ENCODE assay signal across 14 cellular contexts in genomic region chr1:1827089-1827433, GRCh38. TPM values are rescaled to one million over a fixed set of nuclear protein-coding genes. Genes with fewer than 3 reads are reported as not detected.
DNase-seq lines count a peak whose midpoint lies in the region; ATAC-seq, FAIRE-seq and TF ChIP-seq lines count a peak whose summit lies in the region.
"Had no signal": no experiment of that assay in that cellular context is flagged by ENCODE, and none has a peak within 500 bp of the region (broad histone marks: within the 10 kb centered on the region; RNA-seq: fewer than 3 reads in every experiment).

No MANE protein-coding gene starts in this region.

- H3K4me1 Mint-ChIP-seq in osteocyte (ENCODE audit: unreplicated experiment) = peaks cover 24% of the 10 kb centered on the region

- H2BK20ac ChIP-seq in IMR-90 (ENCODE audit: low read depth, low read length) (no peak overlapping the region), H1 (ENCODE audit: low read length) (no peak overlapping the region)

- H3K27ac Mint-ChIP-seq in osteocyte (ENCODE audit: unreplicated experiment) = peak overlapping the region; percentile 63

- peaks cover 0 to 47% of the 10 kb centered on the region in 2 experiments; a peak in 3 of 4 replicates for H3K79me1 ChIP-seq in IMR-90 (ENCODE audit: low read depth in 1 of 2, low read length in 2 of 2)
- H3K79me1 ChIP-seq in H1 (ENCODE audit: low read depth, low read length) = peaks cover 6% of the 10 kb centered on the region

- H3K9me1 ChIP-seq in IMR-90 (ENCODE audit: insufficient read depth, low read length) = peaks cover 7% of the 10 kb centered on the region; the same call in 1 of the 2 replicates

- no peak overlapping the region for H2BK5ac ChIP-seq in IMR-90 (ENCODE audit: low read depth, low read length, poor library complexity, severe bottlenecking)
- no peak overlapping the region for H2BK5ac ChIP-seq in H1 (ENCODE audit: low read depth, low read length)

- H3K14ac ChIP-seq in IMR-90 (replicated peaks; ENCODE audit: low read depth, low read length) (no peak overlapping the region), H1 (ENCODE audit: insufficient read length) (no peak overlapping the region)

- BruUV-seq in IMR-90 (replicated peaks; lab: Mats Ljungman, UMichigan) = no TSS peak

- H3K36me3 ChIP-seq in IMR-90 (ENCODE audit: control insufficient read depth, insufficient read depth, low read length) = peaks cover 26% of the 10 kb centered on the region
- peaks cover 0 to 24% (median 9%) of the 10 kb centered on the region in 4 experiments; a peak in 5 of 8 replicates for H3K36me3 ChIP-seq in H1 (ENCODE audit: control insufficient read depth in 2 of 4, insufficient read depth in 4 of 4, low read length in 3 of 4)
- H3K36me3 ChIP-seq: ovary had no signal

- H3K4me1 ChIP-seq in IMR-90 (ENCODE audit: control insufficient read depth, insufficient read depth, low read length) (peaks cover 10% of the 10 kb centered on the region), H1 (replicated peaks in 1 of 4; ENCODE audit: control insufficient read depth in 3 of 4, insufficient read depth in 4 of 4, low read length in 3 of 4) (no peaks in the 10 kb centered on the region; a peak in 1 of 7 replicates)

- H2BK15ac ChIP-seq in IMR-90 (ENCODE audit: low read depth, low read length) (no peak overlapping the region), H1 (ENCODE audit: low read length) (no peak overlapping the region)

- H4K8ac ChIP-seq in IMR-90 (ENCODE audit: low read depth in 2 of 2, low read length in 2 of 2) = no peak overlapping the region
- no peak overlapping the region for H4K8ac ChIP-seq in H1 (ENCODE audit: extremely low read depth, insufficient read depth, low read length)

- TF ChIP-seq CTCF in IMR-90 (conservative IDR thresholded peaks at IDR 0.05; ENCODE audit: low read depth, low read length) (no peak), H1 (IDR thresholded peaks at IDR 0.05; ENCODE audit: control extremely low read depth in 1 of 3, insufficient read depth in 1 of 3, low read depth in 1 of 3, low read length in 3 of 3) (no peak), osteocyte (IDR thresholded peaks at IDR 0.05) (no peak)

- H3K23ac ChIP-seq in IMR-90 (ENCODE audit: low read depth, low read length) = no peak overlapping the region
- no peak overlapping the region for H3K23ac ChIP-seq in H1 (ENCODE audit: insufficient read length)

- H4K91ac ChIP-seq in IMR-90 (ENCODE audit: insufficient read depth, low read depth, low read length) (no peak overlapping the region), H1 (replicated peaks; ENCODE audit: insufficient read length, low read length) (no peak overlapping the region)

- CTCF ChIA-PET in IMR-90 (lab: Yijun Ruan, JAX) (no interaction called here), H1 (lab: Charles Lee; ENCODE audit: partially characterized antibody) (interaction anchor here (0.6 to 1.3 kb wide), 7 partner anchors 38 to 150 kb away, joined by 3 to 5 read pairs (median 3); no protein-coding TSS in a partner anchor)

- H3K9me3 ChIP-seq in IMR-90 (ENCODE audit: control insufficient read depth, insufficient read depth, low read length) (no peaks in the 10 kb centered on the region), H1 (ENCODE audit: insufficient read depth in 2 of 2, low read depth in 1 of 2, low read length in 1 of 2) (no peaks in the 10 kb centered on the region)
- H3K9me3 ChIP-seq: MG63, ovary had no signal

- POLR2A ChIA-PET in IMR-90 (lab: Charles Lee; ENCODE audit: unreplicated experiment) (no interaction called here), H1 (lab: Charles Lee; ENCODE audit: partially characterized antibody) (interaction anchor here (0.8 to 0.9 kb wide), 3 partner anchors 9 to 77 kb away, joined by 3 to 4 read pairs (median 4); no protein-coding TSS in a partner anchor)

- H4K5ac ChIP-seq in IMR-90 (ENCODE audit: low read depth, low read length) = no peak overlapping the region
- H4K5ac ChIP-seq in H1 (ENCODE audit: insufficient read length, low read depth, low read length) = no peak overlapping the region

- 87% methylated on average over 3 of the region's 9 CpGs; no CpG with 5 or more reads in 1 of the 2 experiments for WGBS in IMR-90 (ENCODE audit: extremely low coverage in 2 of 2, insufficient read length in 1 of 2), 2 experiments
- 88% methylated on average over 9 of the region's 9 CpGs; no CpG with 5 or more reads in 1 of the 2 experiments for WGBS in H1 (ENCODE audit: extremely low coverage in 1 of 2, insufficient coverage in 1 of 2, insufficient read length in 1 of 2, insufficient replicate concordance in 2 of 2, low coverage in 1 of 2, low lambda C conversion rate in 2 of 2, missing lambda C conversion rate in 1 of 2), 2 experiments

- no peak overlapping the region for H2AK5ac ChIP-seq in IMR-90 (ENCODE audit: low read depth, low read length)
- no peak overlapping the region for H2AK5ac ChIP-seq in H1 (ENCODE audit: low read depth, low read length)

- no peak overlapping the region for H3K4me2 ChIP-seq in IMR-90 (ENCODE audit: low read depth, low read length)
- no peak overlapping the region for H3K4me2 ChIP-seq in H1 (ENCODE audit: insufficient read depth in 1 of 2, low read depth in 2 of 2, low read length in 2 of 2)

- dilution Hi-C loops in IMR-90 (cut with HindIII; ENCODE audit: low sequenced_read_pairs, unreplicated experiment) = loop anchor here (10.0 kb wide), 1 partner anchor 58 kb away; no protein-coding TSS in a partner anchor

- H4K20me1 ChIP-seq in IMR-90 (ENCODE audit: insufficient read depth, low read length) (peaks cover 71% of the 10 kb centered on the region), H1 (replicated peaks in 1 of 2; ENCODE audit: control insufficient read depth in 1 of 2, insufficient read depth in 2 of 2, low read length in 2 of 2) (peaks cover 2 to 11% of the 10 kb centered on the region in 2 experiments)

- intact Hi-C loops in IMR-90 (cut with micrococcal nuclease) = loop anchor here (5.0 kb wide), 2 partner anchors 40 to 60 kb away; no protein-coding TSS in a partner anchor

- H3K56ac ChIP-seq in IMR-90 (ENCODE audit: extremely low read depth, insufficient read depth, low read length) (no peak overlapping the region), H1 (replicated peaks; ENCODE audit: insufficient read length, low read depth, low read length) (no peak overlapping the region)

- no peak overlapping the region for H2BK12ac ChIP-seq in H1 (ENCODE audit: low read depth, low read length)

- H3K9ac ChIP-seq in IMR-90 (ENCODE audit: low read depth, low read length) (no peak overlapping the region), H1 (replicated peaks in 1 of 4; ENCODE audit: extremely low read depth in 1 of 4, low read depth in 3 of 4, low read length in 3 of 4) (no peak overlapping the region; a peak in 1 of 7 replicates)

- ATAC-seq in IMR-90 (ENCODE audit: low read depth) (peak; percentile 65), HG02798 (IDR thresholded peaks at IDR 0.05; ENCODE audit: poor library complexity, unreplicated experiment) (no peak), GM19397 (IDR thresholded peaks at IDR 0.05; ENCODE audit: unreplicated experiment) (no peak)
- ATAC-seq: T-helper 17 cell had no signal

- no peak overlapping the region for H3K4me3 ChIP-seq in IMR-90 (ENCODE audit: insufficient read depth, low read depth, low read length)
- no peak overlapping the region for H3K4me3 ChIP-seq in H1 (ENCODE audit: extremely low read depth in 1 of 4, insufficient read depth in 2 of 4, low read depth in 3 of 4, low read length in 4 of 4)
- H3K4me3 ChIP-seq: MG63, ovary had no signal

- TF ChIP-seq EP300 in H1 (IDR thresholded peaks at IDR 0.05; ENCODE audit: borderline replicate concordance in 1 of 2, low read depth in 2 of 2, low read length in 2 of 2) = no peak

- H3K36me3 Mint-ChIP-seq in osteocyte (ENCODE audit: unreplicated experiment) = peaks cover 15% of the 10 kb centered on the region

- H2AK9ac ChIP-seq in IMR-90 (replicated peaks; ENCODE audit: low read depth, low read length, poor library complexity) = no peak overlapping the region

- no peak overlapping the region for H2BK120ac ChIP-seq in IMR-90 (ENCODE audit: low read depth, low read length)
- no peak overlapping the region for H2BK120ac ChIP-seq in H1 (replicated peaks; ENCODE audit: low read depth, low read length)

- H3K27ac ChIP-seq in IMR-90 (ENCODE audit: insufficient read depth, low read length) = peak overlapping the region; percentile 0; the same call in 1 of the 2 replicates
- H3K27ac ChIP-seq in H1 (ENCODE audit: low read depth, low read length) = no peak overlapping the region
- H3K27ac ChIP-seq: epithelial cell of prostate, ovary had no signal

- H3K4me3 Mint-ChIP-seq in osteocyte (ENCODE audit: unreplicated experiment) = no peak overlapping the region
- H3K4me3 Mint-ChIP-seq: T-helper 17 cell had no signal

- in situ Hi-C loops in IMR-90 (cut with MboI; ENCODE audit: low sequenced_read_pairs) = no loop called here

- peak; percentile 24 for FAIRE-seq in H1 (lab: Jason Lieb, UNC)
- FAIRE-seq: A204.1 had no signal

- H3K23me2 ChIP-seq in H1 (ENCODE audit: low read depth, low read length) = no peaks in the 10 kb centered on the region

- no peaks in the 10 kb centered on the region for H3K9me3 Mint-ChIP-seq in osteocyte (ENCODE audit: unreplicated experiment)

- H3K79me2 ChIP-seq in H1 (ENCODE audit: control insufficient read depth in 1 of 2, insufficient read depth in 2 of 2, low read length in 2 of 2) = peaks cover 3 to 52% of the 10 kb centered on the region in 2 experiments; a peak in 2 of 4 replicates

- TF ChIP-seq POLR2A in IMR-90 (IDR thresholded peaks at IDR 0.05; ENCODE audit: low read depth, low read length) (no peak), H1 (IDR thresholded peaks at IDR 0.05; ENCODE audit: control extremely low read depth in 1 of 2, low read depth in 2 of 2, low read length in 2 of 2) (no peak)

- H3K27me3 Mint-ChIP-seq in osteocyte (ENCODE audit: unreplicated experiment) = no peaks in the 10 kb centered on the region
- H3K27me3 Mint-ChIP-seq: T-helper 17 cell had no signal

- no peak for TF ChIP-seq RAD21 in IMR-90 (IDR thresholded peaks at IDR 0.05; ENCODE audit: low read length)
- no peak for TF ChIP-seq RAD21 in H1 (IDR thresholded peaks at IDR 0.05 in 1 of 2, conservative IDR thresholded peaks at IDR 0.05 in 1 of 2; ENCODE audit: low read depth in 2 of 2, low read length in 2 of 2)

- H3K18ac ChIP-seq in IMR-90 (ENCODE audit: low read depth, low read length) (no peak overlapping the region), H1 (ENCODE audit: extremely low read depth, low read length) (no peak overlapping the region)

- DNase-seq in NCI-H82 (lab: John Stamatoyannopoulos, UW) (peak; percentile 62), NCI-H82 treated with DMSO at 0.1 percent for 48 hours (lab: John Stamatoyannopoulos, UW; ENCODE audit: unreplicated experiment) (no peak), IMR-90 (no peak), H1 (ENCODE audit: low read depth in 1 of 2, low spot score in 2 of 2) (no peak), osteocyte (ENCODE audit: extremely low spot score, unreplicated experiment) (no peak)
- DNase-seq in central memory CD4-positive, alpha-beta T cell = no peak
- DNase-seq: DMS79, MG63, ovary, T-helper 17 cell had no signal

- H3K4ac ChIP-seq in IMR-90 (ENCODE audit: low read depth, low read length) (no peak overlapping the region), H1 (replicated peaks; ENCODE audit: insufficient read length, low read depth, low read length) (no peak overlapping the region)

- H2AFZ ChIP-seq in IMR-90 (replicated peaks; ENCODE audit: low read length, poor library complexity) = no peak overlapping the region
- H2AFZ ChIP-seq in H1 (ENCODE audit: low read length) = no peak overlapping the region

- H3K27me3 ChIP-seq in IMR-90 (ENCODE audit: control insufficient read depth, insufficient read depth, low read length) = no peaks in the 10 kb centered on the region
- H3K27me3 ChIP-seq in H1 (replicated peaks in 1 of 4; ENCODE audit: control insufficient read depth in 3 of 4, extremely low read depth in 1 of 4, insufficient read depth in 3 of 4, low read length in 3 of 4) = no peaks in the 10 kb centered on the region
- H3K27me3 ChIP-seq: MG63, ovary had no signal

RNA-seq across cellular contexts. Expression of gene NADK, which starts 48.8 kb away (rescaled TPM):
- total RNA-seq in IMR-90 (2012; rRNA removed) = 12.5 and 13.6 TPM in 2 replicates
- 56.1 and 57.5 TPM in 2 replicates for polyA plus RNA-seq in IMR-90 (2012; rRNA removed)
- polyA plus RNA-seq in IMR-90 (2012; cell fraction: cytosol; rRNA removed) = 34.3 and 43.7 TPM in 2 replicates
- 99.9 and 143 TPM in 2 replicates for polyA plus RNA-seq in IMR-90 (2012; cell fraction: nucleus; rRNA removed; ENCODE audit: low replicate concordance)
- 80.1 and 89.7 TPM in 2 replicates for total RNA-seq in H1 (2021; fragmentation: NEBNext Ultra II Directional; extraction: Animal tissue kit (Norgen Biotek cat#: 25700))
- 78.0 and 105 TPM in 2 replicates for polyA plus RNA-seq in H1 (2011; rRNA removed)
- 93.5 TPM for polyA plus RNA-seq in H1 (2011; cell fraction: cytosol; rRNA removed)
- polyA plus RNA-seq in H1 (2011; cell fraction: nucleus; rRNA removed) = 230 TPM
- 68.6 to 97.3 TPM (median 83.2 TPM) in 4 replicates for polyA plus RNA-seq in H1 (2012, experiment 1 of 2)
- 59.0 TPM for polyA plus RNA-seq in H1 (2012, experiment 2 of 2)
- 44.9 TPM for polyA plus RNA-seq in H1 (2013, experiment 1 of 2)
- 41.0 TPM for polyA plus RNA-seq in H1 (2013, experiment 2 of 2)
- 37.6 and 56.0 TPM in 2 replicates for polyA minus RNA-seq in H1 (2011; rRNA and poly(A)+ RNA removed)
- polyA minus RNA-seq in H1 (2011; cell fraction: cytosol; rRNA and poly(A)+ RNA removed) = 57.0 TPM
- 65.2 TPM for polyA minus RNA-seq in H1 (2011; cell fraction: nucleus; rRNA and poly(A)+ RNA removed)
- 75.2 and 84.3 TPM in 2 replicates for total RNA-seq in osteocyte
